Comparison of ENCODE assay signal across 8 cellular contexts in the genomic region with DNA sequence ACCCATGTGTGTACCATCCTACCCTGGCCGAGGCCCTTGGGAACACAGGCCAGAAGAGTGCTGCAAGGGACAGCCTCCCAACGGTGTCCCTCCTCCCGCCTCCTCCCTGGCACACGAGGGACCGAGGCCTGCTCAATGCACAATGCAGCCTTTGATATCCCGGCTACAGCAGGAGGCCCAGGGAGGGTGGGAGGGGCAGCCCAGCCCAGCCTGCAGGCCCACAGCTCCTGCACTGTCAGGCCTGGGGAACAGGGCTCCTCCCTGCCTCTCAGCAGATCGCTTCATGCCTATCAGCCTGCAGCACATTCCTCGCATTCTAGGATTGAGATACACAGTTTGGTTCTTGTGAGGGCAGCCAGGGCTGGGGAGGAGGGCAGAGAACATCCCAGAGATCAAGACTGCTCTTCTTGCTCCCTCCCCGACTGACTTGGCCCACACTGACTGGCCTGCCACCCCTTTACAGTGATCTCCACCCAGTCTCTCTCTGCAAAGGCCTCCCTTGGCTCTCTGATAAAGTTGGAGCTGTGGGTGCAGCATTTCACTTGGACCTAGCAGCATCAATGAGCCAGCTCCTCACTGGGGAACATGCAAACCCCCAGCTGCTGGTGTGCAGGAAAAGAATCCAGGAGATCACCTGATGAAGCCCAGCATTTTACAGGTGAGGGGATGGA. TPM values are rescaled to one million over a fixed set of nuclear protein-coding genes. Genes with fewer than 3 reads are reported as not detected.
DNase-seq lines count a peak whose midpoint lies in the region; ATAC-seq, FAIRE-seq and TF ChIP-seq lines count a peak whose summit lies in the region.

A gene (minus strand): TSS at position 46 of the 671 bp plus-strand sequence. CDS start 40 bp downstream, at position 6.

- peaks cover 32% of the 10 kb centered on the region for H3K4me1 Mint-ChIP-seq in type B pancreatic cell (ENCODE audit: unreplicated experiment)

- H3K4ac ChIP-seq in H1 (replicated peaks; ENCODE audit: insufficient read length, low read depth, low read length) = no peak within 1 kb of the TSS

- H4K5ac ChIP-seq in H1 (ENCODE audit: insufficient read length, low read depth, low read length) = peak within 1 kb of the TSS; percentile 19

- H2BK5ac ChIP-seq in H1 (ENCODE audit: low read depth, low read length) = peak within 1 kb of the TSS; percentile 36; the same call in 1 of the 2 replicates

- no peak within 1 kb of the TSS for H3K14ac ChIP-seq in H1 (ENCODE audit: insufficient read length)

- FAIRE-seq in H1 (lab: Jason Lieb, UNC) = no peak

- no peak within 1 kb of the TSS for H3K4me3 ChIP-seq in H1 (ENCODE audit: extremely low read depth in 1 of 4, insufficient read depth in 2 of 4, low read depth in 3 of 4, low read length in 4 of 4)
- no peak within 1 kb of the TSS for H3K4me3 ChIP-seq in liver (ENCODE audit: low read depth in 1 of 3, low read length in 3 of 3)

- H2AFZ ChIP-seq in H1 (ENCODE audit: low read length) = peak within 1 kb of the TSS; percentile 64

- CTCF ChIA-PET in H1 (lab: Charles Lee; ENCODE audit: partially characterized antibody) = interaction anchor here (1.2 to 2.3 kb wide), 2 partner anchors 27 to 328 kb away, joined by 3 to 7 read pairs; no protein-coding TSS in a partner anchor

- H3K79me1 ChIP-seq in H1 (ENCODE audit: low read depth, low read length) = no peaks in the 10 kb centered on the region

- H3K27me3 ChIP-seq in H1 (replicated peaks in 1 of 4; ENCODE audit: control insufficient read depth in 3 of 4, extremely low read depth in 1 of 4, insufficient read depth in 3 of 4, low read length in 3 of 4) (no peaks in the 10 kb centered on the region), liver (ENCODE audit: control insufficient read depth in 4 of 4, insufficient read depth in 4 of 4, low read length in 3 of 4) (no peaks in the 10 kb centered on the region)

- H4K20me1 ChIP-seq in H1 (replicated peaks in 1 of 2; ENCODE audit: control insufficient read depth in 1 of 2, insufficient read depth in 2 of 2, low read length in 2 of 2) = no peaks in the 10 kb centered on the region

- no peak within 1 kb of the TSS for H3K56ac ChIP-seq in H1 (replicated peaks; ENCODE audit: insufficient read length, low read depth, low read length)

- 0 out of 2 replicates have a peak within 1 kb of the TSS, but pooled peaks have one; percentile 26 for H2AK5ac ChIP-seq in H1 (ENCODE audit: low read depth, low read length)

- H3K9ac ChIP-seq in H1 (replicated peaks in 1 of 4; ENCODE audit: extremely low read depth in 1 of 4, low read depth in 3 of 4, low read length in 3 of 4) (0 out of 7 replicates have a peak within 1 kb of the TSS, but pooled peaks of 1 of the 4 experiments have one; percentile 19), liver (ENCODE audit: low read depth in 1 of 2, low read length in 2 of 2) (no peak within 1 kb of the TSS)

- DNase-seq in LoVo (ENCODE audit: low spot score) (peak; percentile 86), H1 (ENCODE audit: low read depth in 1 of 2, low spot score in 2 of 2) (peak; percentile 53 to 59), type B pancreatic cell (ENCODE audit: extremely low spot score, unreplicated experiment) (peak; percentile 72), NCI-H2107 (lab: John Stamatoyannopoulos, UW) (no peak)
- DNase-seq in stimulated activated CD8-positive, alpha-beta memory T cell treated with anti-CD3 and anti-CD28 coated beads, Interleukin-4, amount 100 ng/mL, for 48 hours = no peak
- no peak for DNase-seq in stimulated activated CD4-positive, alpha-beta T cell treated with anti-CD3 and anti-CD28 coated beads, Interleukin-12 subunit alpha, Interleukin-12 subunit beta, amount 100 ng/mL, for 4 hours

- H3K27ac ChIP-seq in H1 (ENCODE audit: low read depth, low read length) (peak within 1 kb of the TSS; percentile 10; the same call in 1 of the 2 replicates), liver (ENCODE audit: low read depth in 1 of 2, low read length in 2 of 2) (peak within 1 kb of the TSS; percentile 28 to 55)

- POLR2A ChIA-PET in H1 (lab: Charles Lee; ENCODE audit: partially characterized antibody) = interaction anchor here (1.0 kb wide), 1 partner anchor 9 kb away, joined by 3 read pairs; no protein-coding TSS in a partner anchor

- no peak for TF ChIP-seq POLR2A in H1 (IDR thresholded peaks at IDR 0.05; ENCODE audit: control extremely low read depth in 1 of 2, low read depth in 2 of 2, low read length in 2 of 2)

- no peak within 1 kb of the TSS for H2BK120ac ChIP-seq in H1 (replicated peaks; ENCODE audit: low read depth, low read length)

- H2BK20ac ChIP-seq in H1 (ENCODE audit: low read length) = no peak within 1 kb of the TSS

- no peaks in the 10 kb centered on the region for H3K27me3 Mint-ChIP-seq in type B pancreatic cell

- peak within 1 kb of the TSS; percentile 53 for H3K4me3 Mint-ChIP-seq in type B pancreatic cell

- TF ChIP-seq RAD21 in H1 (IDR thresholded peaks at IDR 0.05 in 1 of 2, conservative IDR thresholded peaks at IDR 0.05 in 1 of 2; ENCODE audit: low read depth in 2 of 2, low read length in 2 of 2) = no peak
- TF ChIP-seq RAD21 in liver (IDR thresholded peaks at IDR 0.05) = no peak

- H3K27ac Mint-ChIP-seq in type B pancreatic cell = peak within 1 kb of the TSS; percentile 91

- H2BK12ac ChIP-seq in H1 (ENCODE audit: low read depth, low read length) = peak within 1 kb of the TSS; percentile 80; the same call in 1 of the 2 replicates

- 0 out of 2 replicates have a peak within 1 kb of the TSS, but pooled peaks have one; percentile 20 for H4K8ac ChIP-seq in H1 (ENCODE audit: extremely low read depth, insufficient read depth, low read length)

- H3K18ac ChIP-seq in H1 (ENCODE audit: extremely low read depth, low read length) = peak within 1 kb of the TSS; percentile 66; the same call in 1 of the 2 replicates

- peaks cover 4 to 11% (median 6%) of the 10 kb centered on the region in 4 experiments; a peak in 5 of 7 replicates for H3K4me1 ChIP-seq in H1 (replicated peaks in 1 of 4; ENCODE audit: control insufficient read depth in 3 of 4, insufficient read depth in 4 of 4, low read length in 3 of 4)
- no peaks in the 10 kb centered on the region for H3K4me1 ChIP-seq in liver (ENCODE audit: control insufficient read depth in 4 of 4, insufficient read depth in 4 of 4, low read length in 3 of 4)

- no peak within 1 kb of the TSS for H3K23ac ChIP-seq in H1 (ENCODE audit: insufficient read length)

- H3K79me2 ChIP-seq in H1 (ENCODE audit: control insufficient read depth in 1 of 2, insufficient read depth in 2 of 2, low read length in 2 of 2) = no peaks in the 10 kb centered on the region

- H3K9me3 Mint-ChIP-seq in type B pancreatic cell = no peaks in the 10 kb centered on the region

- no peak for ATAC-seq in GM18873 (IDR thresholded peaks at IDR 0.05; ENCODE audit: low FRiP score, unreplicated experiment)

- no peak for TF ChIP-seq EP300 in H1 (IDR thresholded peaks at IDR 0.05; ENCODE audit: borderline replicate concordance in 1 of 2, low read depth in 2 of 2, low read length in 2 of 2)

- WGBS in H1 (ENCODE audit: extremely low coverage in 1 of 2, insufficient coverage in 1 of 2, insufficient read length in 1 of 2, insufficient replicate concordance in 2 of 2, low coverage in 1 of 2, low lambda C conversion rate in 2 of 2, missing lambda C conversion rate in 1 of 2), 2 experiments = 36% methylated on average over 6 of the region's 9 CpGs; no CpG with 5 or more reads in 1 of the 2 experiments
- WGBS in liver = 56% methylated on average over 9 of the region's 9 CpGs

- H3K4me2 ChIP-seq in H1 (ENCODE audit: insufficient read depth in 1 of 2, low read depth in 2 of 2, low read length in 2 of 2) = peak within 1 kb of the TSS; percentile 2 to 47; a peak in 2 of 4 replicates

- peaks cover 4% of the 10 kb centered on the region for H3K36me3 Mint-ChIP-seq in type B pancreatic cell

- no peaks in the 10 kb centered on the region for H3K23me2 ChIP-seq in H1 (ENCODE audit: low read depth, low read length)

- H4K91ac ChIP-seq in H1 (replicated peaks; ENCODE audit: insufficient read length, low read length) = peak within 1 kb of the TSS; percentile 30

- H3K36me3 ChIP-seq in H1 (ENCODE audit: control insufficient read depth in 2 of 4, insufficient read depth in 4 of 4, low read length in 3 of 4) (no peaks in the 10 kb centered on the region), liver (ENCODE audit: control insufficient read depth in 4 of 4, insufficient read depth in 3 of 4, low read depth in 1 of 4, low read length in 3 of 4) (no peaks in the 10 kb centered on the region)

- H2BK15ac ChIP-seq in H1 (ENCODE audit: low read length) = peak within 1 kb of the TSS; percentile 92; the same call in 1 of the 2 replicates

- peaks cover 5 to 8% of the 10 kb centered on the region in 2 experiments; a peak in 2 of 4 replicates for H3K9me3 ChIP-seq in H1 (ENCODE audit: insufficient read depth in 2 of 2, low read depth in 1 of 2, low read length in 1 of 2)
- no peaks in the 10 kb centered on the region for H3K9me3 ChIP-seq in liver (ENCODE audit: control insufficient read depth in 4 of 4, low read length in 3 of 4)

- no peak for TF ChIP-seq CTCF in H1 (IDR thresholded peaks at IDR 0.05; ENCODE audit: control extremely low read depth in 1 of 3, insufficient read depth in 1 of 3, low read depth in 1 of 3, low read length in 3 of 3)
- no peak for TF ChIP-seq CTCF in liver (IDR thresholded peaks at IDR 0.05; ENCODE audit: low read depth, low read length, missing input control)
- TF ChIP-seq CTCF in type B pancreatic cell (conservative IDR thresholded peaks at IDR 0.05) = no peak

TF ChIP-seq in H1, 55 proteins besides CTCF, POLR2A, EP300 and RAD21 (continues in another document):
- TF ChIP-seq TEAD4 (IDR thresholded peaks at IDR 0.05; ENCODE audit: low read depth, low read length) (peak; percentile 99), POLR2AphosphoS5 (IDR thresholded peaks at IDR 0.05; ENCODE audit: low read depth, low read length) (no peak), NANOG (IDR thresholded peaks at IDR 0.05; ENCODE audit: insufficient read depth, low read depth, low read length, poor library complexity, severe bottlenecking) (no peak)

RNA-seq across cellular contexts. Expression of the gene that starts here (rescaled TPM):
- total RNA-seq in H1 (2021; fragmentation: NEBNext Ultra II Directional; extraction: Animal tissue kit (Norgen Biotek cat#: 25700)) = 0.77 and 0.80 TPM in 2 replicates
- 0.11 and 0.27 TPM in 2 replicates for polyA plus RNA-seq in H1 (2011; rRNA removed)
- 0.10 TPM for polyA plus RNA-seq in H1 (2011; cell fraction: cytosol; rRNA removed)
- polyA plus RNA-seq in H1 (2011; cell fraction: nucleus; rRNA removed) = 0.10 TPM
- polyA plus RNA-seq in H1 (2012, experiment 1 of 2) = 0.04 to 0.39 TPM (median 0.14 TPM) in 4 replicates
- 0.10 TPM for polyA plus RNA-seq in H1 (2012, experiment 2 of 2)
- 0.28 TPM for polyA plus RNA-seq in H1 (2013, experiment 1 of 2)
- 0.24 TPM for polyA plus RNA-seq in H1 (2013, experiment 2 of 2)
- 0.16 and 0.49 TPM in 2 replicates for polyA minus RNA-seq in H1 (2011; rRNA and poly(A)+ RNA removed)
- polyA minus RNA-seq in H1 (2011; cell fraction: cytosol; rRNA and poly(A)+ RNA removed) = not detected
- 0.40 TPM for polyA minus RNA-seq in H1 (2011; cell fraction: nucleus; rRNA and poly(A)+ RNA removed)
- total RNA-seq in liver = 1 to 10 TPM in 1 of 2 donors, under 1 TPM in 1; 0.67 to 6.2 TPM
- polyA plus RNA-seq in liver = under 1 TPM; 0.31 to 0.47 TPM
- total RNA-seq in type B pancreatic cell (ENCODE audit: low replicate concordance) = 8.6 and 14.7 TPM in 2 replicates

Comparison
In these comparisons a context has a peak if more than half of its experiments do, and no peak if none do; other contexts are left out.
1. Peak in DNase-seq, H3K27ac ChIP-seq and H3K4me2 ChIP-seq in H1; RNA of the gene not detected or under 1 TPM.
2. DNase-seq: peak in LoVo (single experiment) and type B pancreatic cell (single experiment); none in stimulated activated CD8-positive, alpha-beta memory T cell treated with anti-CD3 and anti-CD28 coated beads, Interleukin-4, amount 100 ng/mL, for 48 hours (single experiment), stimulated activated CD4-positive, alpha-beta T cell treated with anti-CD3 and anti-CD28 coated beads, Interleukin-12 subunit alpha, Interleukin-12 subunit beta, amount 100 ng/mL, for 4 hours (single experiment) and NCI-H2107 (single experiment).